ENCODE assay signal across 1 cellular context in the genomic region with DNA sequence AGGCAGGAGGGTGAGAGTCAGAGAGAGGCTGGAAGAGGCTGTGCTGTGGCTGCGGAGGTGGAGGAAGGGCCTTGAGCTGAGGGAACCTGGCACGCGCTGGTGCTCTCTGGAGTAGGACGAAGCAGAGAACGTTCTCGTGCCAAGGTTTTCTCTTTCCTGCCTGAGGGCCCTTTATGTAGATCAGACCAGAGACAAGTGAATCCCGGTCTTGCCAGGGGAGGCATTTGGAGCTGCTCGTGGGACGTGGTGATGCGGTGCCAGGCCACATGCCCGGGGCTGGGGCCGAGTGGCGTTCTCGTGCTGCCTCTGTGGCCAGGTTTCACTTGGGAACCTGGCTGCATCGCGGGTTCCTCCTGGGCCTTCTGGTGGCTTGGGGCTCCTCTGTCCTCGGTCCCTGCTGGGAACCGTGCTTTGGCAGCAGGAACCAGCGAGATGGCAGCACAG.
TF ChIP-seq lines count a peak whose summit lies in the region.

No MANE protein-coding gene starts in this region.

TF ChIP-seq in HEK293, 187 proteins besides CTCF, POLR2A, EP300 and RAD21 (continued from another document):
- TF ChIP-seq ZNF26 (tag by site-specific recombination; IDR thresholded peaks at IDR 0.05) (no peak), ZBTB48 (tag by site-specific recombination; IDR thresholded peaks at IDR 0.05) (no peak)
